In genomic region chr10:26574783-26575182, GRCh38 we compare ENCODE assay signal across 11 cellular contexts.
DNase-seq lines count a peak whose midpoint lies in the region; ATAC-seq, FAIRE-seq and TF ChIP-seq lines count a peak whose summit lies in the region.
"Had no signal": no experiment of that assay in that cellular context is flagged by ENCODE, and none has a peak within 500 bp of the region (broad histone marks: within the 10 kb centered on the region; RNA-seq: fewer than 3 reads in every experiment).

No MANE protein-coding gene starts in this region.

- TF ChIP-seq CTCF in GM20000 (IDR thresholded peaks at IDR 0.05; ENCODE audit: extremely low read depth, missing control alignments) (no peak), WTC11 (IDR thresholded peaks at IDR 0.05) (no peak), endodermal cell (conservative IDR thresholded peaks at IDR 0.05) (no peak)

- no peak overlapping the region for H3K4me3 ChIP-seq in endodermal cell (ENCODE audit: low read length)
- H3K4me3 ChIP-seq: testis had no signal

- peak overlapping the region; percentile 12 for H3K4me3 Mint-ChIP-seq in activated naive CD8-positive, alpha-beta T cell treated with anti-CD3 and anti-CD28 coated beads, Interleukin-2, amount 10 ng/mL, durations not matched to agents 7 days and 5 days
- no peak overlapping the region for H3K4me3 Mint-ChIP-seq in WTC11
- no peak overlapping the region for H3K4me3 Mint-ChIP-seq in endodermal cell

- peaks cover 43% of the 10 kb centered on the region for H3K36me3 Mint-ChIP-seq in activated naive CD8-positive, alpha-beta T cell treated with anti-CD3 and anti-CD28 coated beads, Interleukin-2, amount 10 ng/mL, durations not matched to agents 7 days and 5 days
- peaks cover 12% of the 10 kb centered on the region for H3K36me3 Mint-ChIP-seq in WTC11
- no peaks in the 10 kb centered on the region for H3K36me3 Mint-ChIP-seq in endodermal cell (ENCODE audit: low read depth)

- no peaks in the 10 kb centered on the region for H3K36me3 ChIP-seq in endodermal cell (ENCODE audit: control insufficient read depth, insufficient read depth, low read length)

- CTCF ChIA-PET in WTC11 (lab: Charles Lee), result no interaction called here

- intact Hi-C loops in left ventricle myocardium superior (cut with micrococcal nuclease), result no loop called here

- H3K9ac ChIP-seq in endodermal cell (ENCODE audit: extremely low read depth, low read length, poor library complexity, severe bottlenecking), result no peak overlapping the region

- H3K27ac ChIP-seq in endodermal cell (ENCODE audit: low read depth, low read length), result no peak overlapping the region
- H3K27ac ChIP-seq: testis had no signal

- POLR2A ChIA-PET in activated naive CD8-positive, alpha-beta T cell treated with anti-CD3 and anti-CD28 coated beads, Interleukin-2, amount 10 ng/mL, durations not matched to agents 7 days and 5 days (lab: Charles Lee), result interaction anchor here (0.6 kb wide), 1 partner anchor 384 kb away, joined by 3 read pairs; no protein-coding TSS in a partner anchor
- POLR2A ChIA-PET in WTC11 (lab: Charles Lee), result interaction anchor here (0.7 kb wide), 1 partner anchor 149 kb away, joined by 3 read pairs; no protein-coding TSS in a partner anchor

- no peaks in the 10 kb centered on the region for H3K27me3 ChIP-seq in endodermal cell (ENCODE audit: control insufficient read depth, insufficient read depth, low read length, poor library complexity, severe bottlenecking)
- H3K27me3 ChIP-seq: testis had no signal

- peaks cover 42% of the 10 kb centered on the region for H3K9me3 ChIP-seq in endodermal cell (ENCODE audit: control insufficient read depth, low read length)
- H3K9me3 ChIP-seq: testis had no signal

- H3K9me3 Mint-ChIP-seq in activated naive CD8-positive, alpha-beta T cell treated with anti-CD3 and anti-CD28 coated beads, Interleukin-2, amount 10 ng/mL, durations not matched to agents 7 days and 5 days, result peaks cover 10% of the 10 kb centered on the region
- peaks cover 28% of the 10 kb centered on the region for H3K9me3 Mint-ChIP-seq in WTC11
- H3K9me3 Mint-ChIP-seq in endodermal cell, result peaks cover 25% of the 10 kb centered on the region

- H3K4me1 ChIP-seq in endodermal cell (ENCODE audit: control insufficient read depth, insufficient read depth, low read length), result no peaks in the 10 kb centered on the region
- H3K4me1 ChIP-seq: testis had no signal

- DNase-seq in GM12891 (ENCODE audit: insufficient read length, low spot score), result no peak
- peak; percentile 68 for DNase-seq in GM20000 (ENCODE audit: low spot score)
- DNase-seq in activated naive CD8-positive, alpha-beta T cell treated with anti-CD3 and anti-CD28 coated beads, Interleukin-2, amount 10 ng/mL, durations not matched to agents 7 days and 5 days, result no peak
- no peak for DNase-seq in left ventricle myocardium superior
- no peak for DNase-seq in WTC11 (ENCODE audit: low spot score)
- DNase-seq in endodermal cell, result no peak
- DNase-seq: COR-L47; stimulated activated CD4-positive, alpha-beta T cell treated with anti-CD3 and anti-CD28 coated beads, Interleukin-15, amount 100 ng/mL, for 24 hours; testis had no signal

- no peaks in the 10 kb centered on the region for H3K27me3 Mint-ChIP-seq in activated naive CD8-positive, alpha-beta T cell treated with anti-CD3 and anti-CD28 coated beads, Interleukin-2, amount 10 ng/mL, durations not matched to agents 7 days and 5 days
- H3K27me3 Mint-ChIP-seq in WTC11 (ENCODE audit: low read depth) (no peaks in the 10 kb centered on the region), endodermal cell (ENCODE audit: insufficient read depth) (no peaks in the 10 kb centered on the region)

- ATAC-seq in HG03175 (IDR thresholded peaks at IDR 0.05; ENCODE audit: unreplicated experiment) (peak; percentile 85), left ventricle myocardium superior (no peak), WTC11 (no peak), HG03196 (IDR thresholded peaks at IDR 0.05; ENCODE audit: unreplicated experiment) (no peak)
- ATAC-seq in activated naive CD8-positive, alpha-beta T cell treated with anti-CD3 and anti-CD28 coated beads, Interleukin-2, amount 10 ng/mL, durations not matched to agents 7 days and 5 days (ENCODE audit: low read depth), result no peak

- peak; percentile 96 for FAIRE-seq in GM12891 (lab: Jason Lieb, UNC)

- H3K27ac Mint-ChIP-seq in activated naive CD8-positive, alpha-beta T cell treated with anti-CD3 and anti-CD28 coated beads, Interleukin-2, amount 10 ng/mL, durations not matched to agents 7 days and 5 days, result peak overlapping the region; percentile 55
- H3K27ac Mint-ChIP-seq in WTC11, result no peak overlapping the region
- H3K27ac Mint-ChIP-seq in endodermal cell, result no peak overlapping the region

- H3K4me1 Mint-ChIP-seq in activated naive CD8-positive, alpha-beta T cell treated with anti-CD3 and anti-CD28 coated beads, Interleukin-2, amount 10 ng/mL, durations not matched to agents 7 days and 5 days, result peaks cover 4% of the 10 kb centered on the region
- peaks cover 5% of the 10 kb centered on the region for H3K4me1 Mint-ChIP-seq in WTC11
- peaks cover 8% of the 10 kb centered on the region for H3K4me1 Mint-ChIP-seq in endodermal cell

- TF ChIP-seq POLR2A in GM12891 (IDR thresholded peaks at IDR 0.05; ENCODE audit: low read depth, low read length), result no peak

- WGBS in endodermal cell (ENCODE audit: insufficient coverage in 1 of 2, insufficient read length in 1 of 2), 2 experiments, result 95 to 97% methylated on average over 4 of the region's 4 CpGs

TF ChIP-seq in GM12891, 5 proteins besides CTCF, POLR2A, EP300 and RAD21:
- TF ChIP-seq POU2F2 (IDR thresholded peaks at IDR 0.05; ENCODE audit: low read depth, low read length) (no peak), SPI1 (IDR thresholded peaks at IDR 0.05; ENCODE audit: low read depth, low read length) (peak; percentile 88), PAX5 (IDR thresholded peaks at IDR 0.05; ENCODE audit: insufficient read depth, low read length, severe bottlenecking) (no peak)

TF ChIP-seq in WTC11, 78 proteins besides CTCF, POLR2A, EP300 and RAD21:
- TF ChIP-seq, protein P1, sequence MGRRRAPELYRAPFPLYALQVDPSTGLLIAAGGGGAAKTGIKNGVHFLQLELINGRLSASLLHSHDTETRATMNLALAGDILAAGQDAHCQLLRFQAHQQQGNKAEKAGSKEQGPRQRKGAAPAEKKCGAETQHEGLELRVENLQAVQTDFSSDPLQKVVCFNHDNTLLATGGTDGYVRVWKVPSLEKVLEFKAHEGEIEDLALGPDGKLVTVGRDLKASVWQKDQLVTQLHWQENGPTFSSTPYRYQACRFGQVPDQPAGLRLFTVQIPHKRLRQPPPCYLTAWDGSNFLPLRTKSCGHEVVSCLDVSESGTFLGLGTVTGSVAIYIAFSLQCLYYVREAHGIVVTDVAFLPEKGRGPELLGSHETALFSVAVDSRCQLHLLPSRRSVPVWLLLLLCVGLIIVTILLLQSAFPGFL (CRISPR knock-in tag; IDR thresholded peaks at IDR 0.05; ENCODE audit: borderline replicate concordance), result no peak
- no peak for TF ChIP-seq AFF4 (CRISPR knock-in tag; IDR thresholded peaks at IDR 0.05; ENCODE audit: borderline replicate concordance)
- no peak for TF ChIP-seq ZNF281 (CRISPR knock-in tag; IDR thresholded peaks at IDR 0.05)
- no peak for TF ChIP-seq ZNF138 (CRISPR knock-in tag; conservative IDR thresholded peaks at IDR 0.05)
- no peak for TF ChIP-seq GTF2I (CRISPR knock-in tag; conservative IDR thresholded peaks at IDR 0.05)
